1 cellular context compared by ENCODE assay signal in the genomic region with DNA sequence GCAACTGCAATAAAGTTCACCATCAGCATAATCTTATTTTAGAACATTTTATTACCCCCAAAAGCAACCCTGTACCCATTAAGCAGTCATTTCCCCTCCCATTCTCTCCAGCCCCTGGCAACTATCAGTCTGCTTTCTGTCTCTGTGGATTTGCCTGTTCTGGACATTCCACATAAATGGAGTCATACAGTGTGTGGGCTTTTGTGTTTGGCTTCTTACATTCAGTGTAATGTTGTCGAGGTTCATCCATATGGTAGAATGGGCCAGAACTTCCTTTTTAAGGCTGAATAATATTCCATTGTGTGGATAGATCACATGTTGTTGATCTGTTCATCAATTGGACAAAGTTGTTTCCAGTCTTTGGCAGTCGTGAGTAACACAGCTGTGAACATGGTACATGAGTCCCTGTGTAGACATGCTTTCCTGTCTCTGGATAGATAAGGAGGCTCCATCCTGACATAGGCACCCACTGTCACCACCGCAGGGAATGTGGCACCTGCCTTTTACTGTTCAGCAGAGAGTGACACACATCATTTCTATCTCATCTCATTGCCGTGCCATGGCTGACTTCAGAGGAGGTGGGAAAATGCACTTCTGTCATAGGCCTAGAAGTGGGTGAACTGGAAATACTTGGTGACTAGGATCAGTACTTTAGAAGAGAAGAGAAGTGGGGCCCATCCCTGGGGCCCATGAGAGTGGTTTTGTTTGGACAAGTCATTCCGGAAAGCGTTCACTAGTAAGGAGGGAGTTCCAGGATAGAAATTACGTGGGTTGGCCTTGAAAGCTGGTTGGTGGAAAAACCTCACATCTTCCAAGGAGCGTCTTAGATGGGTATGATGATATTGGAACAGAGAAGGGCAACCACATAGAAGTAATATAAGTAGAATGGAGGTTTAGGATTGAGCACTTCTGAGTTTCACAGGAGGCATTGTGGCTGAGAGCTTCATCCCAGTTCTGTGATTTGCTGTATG.
TF ChIP-seq lines count a peak whose summit lies in the region.

No MANE protein-coding gene starts in this region.

TF ChIP-seq in GM12878, 131 proteins besides CTCF, POLR2A, EP300 and RAD21 (continued from another document):
- no peak for TF ChIP-seq STAT3 (IDR thresholded peaks at IDR 0.05; ENCODE audit: low read depth, low read length)
- TF ChIP-seq NR2F1 (conservative IDR thresholded peaks at IDR 0.05): no peak
- no peak for TF ChIP-seq POU2F2 (IDR thresholded peaks at IDR 0.05; ENCODE audit: borderline replicate concordance, low read depth, low read length)
- TF ChIP-seq CHD2 (IDR thresholded peaks at IDR 0.05; ENCODE audit: borderline replicate concordance, low read depth, low read length): no peak
- no peak for TF ChIP-seq CBX5 (IDR thresholded peaks at IDR 0.05; ENCODE audit: low read depth)
- TF ChIP-seq, protein P1, sequence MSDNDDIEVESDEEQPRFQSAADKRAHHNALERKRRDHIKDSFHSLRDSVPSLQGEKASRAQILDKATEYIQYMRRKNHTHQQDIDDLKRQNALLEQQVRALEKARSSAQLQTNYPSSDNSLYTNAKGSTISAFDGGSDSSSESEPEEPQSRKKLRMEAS (IDR thresholded peaks at IDR 0.05; ENCODE audit: low read depth, low read length): no peak
- no peak for TF ChIP-seq SUPT20H (IDR thresholded peaks at IDR 0.05; ENCODE audit: borderline replicate concordance, control insufficient read depth, low read depth, low read length)
- no peak for TF ChIP-seq MTA3 (IDR thresholded peaks at IDR 0.05; ENCODE audit: borderline replicate concordance, low read length)
